24 cellular contexts compared by ENCODE assay signal in genomic region chr10:97960269-97960869, GRCh38.
"Had no signal": no experiment of that assay in that cellular context is flagged by ENCODE, and none has a peak within 500 bp of the region (broad histone marks: within the 10 kb centered on the region; RNA-seq: fewer than 3 reads in every experiment).

No MANE protein-coding gene starts in this region.

- H3K36me3 ChIP-seq: MG63 had no signal

- H3K4me2 ChIP-seq: KMS-11 had no signal

- ATAC-seq: activated T-cell treated with anti-CD3 and anti-CD28 coated beads, Interleukin-2, amount 50 U/mL, for 4 hours; PC-3 had no signal

- H3K27ac ChIP-seq: KMS-11 had no signal

- H3K36me3 Mint-ChIP-seq: activated CD4-positive, alpha-beta memory T cell treated with anti-CD3 and anti-CD28 coated beads for 36 hours; activated naive CD4-positive, alpha-beta T cell treated with anti-CD3 and anti-CD28 coated beads, Interleukin-2, amount 10 ng/mL, durations not matched to agents 7 days and 5 days; activated naive CD8-positive, alpha-beta T cell treated with anti-CD3 and anti-CD28 coated beads for 36 hours had no signal

- H3K9me3 Mint-ChIP-seq: activated CD4-positive, alpha-beta memory T cell treated with anti-CD3 and anti-CD28 coated beads for 36 hours; activated CD4-positive, alpha-beta T cell treated with anti-CD3 and anti-CD28 coated beads, Interleukin-2, amount 10 ng/mL, durations not matched to agents 7 days and 5 days; activated naive CD4-positive, alpha-beta T cell treated with anti-CD3 and anti-CD28 coated beads, Interleukin-2, amount 10 ng/mL, durations not matched to agents 7 days and 5 days; activated naive CD8-positive, alpha-beta T cell treated with anti-CD3 and anti-CD28 coated beads for 36 hours; activated T-cell treated with anti-CD3 and anti-CD28 coated beads, Interleukin-2, amount 50 U/mL, for 4 hours; central memory CD8-positive, alpha-beta T cell had no signal

- H3K4me1 Mint-ChIP-seq: activated CD4-positive, alpha-beta T cell treated with anti-CD3 and anti-CD28 coated beads, Interleukin-2, amount 10 ng/mL, durations not matched to agents 7 days and 5 days; activated naive CD4-positive, alpha-beta T cell treated with anti-CD3 and anti-CD28 coated beads, Interleukin-2, amount 10 ng/mL, durations not matched to agents 7 days and 5 days; activated naive CD8-positive, alpha-beta T cell treated with anti-CD3 and anti-CD28 coated beads for 36 hours; central memory CD8-positive, alpha-beta T cell had no signal

- H3K4me3 Mint-ChIP-seq: activated CD4-positive, alpha-beta memory T cell treated with anti-CD3 and anti-CD28 coated beads for 36 hours; activated CD4-positive, alpha-beta T cell treated with anti-CD3 and anti-CD28 coated beads, Interleukin-2, amount 10 ng/mL, durations not matched to agents 7 days and 5 days; activated naive CD4-positive, alpha-beta T cell treated with anti-CD3 and anti-CD28 coated beads, Interleukin-2, amount 10 ng/mL, durations not matched to agents 7 days and 5 days; activated naive CD8-positive, alpha-beta T cell treated with anti-CD3 and anti-CD28 coated beads for 36 hours; activated T-cell treated with anti-CD3 and anti-CD28 coated beads, Interleukin-2, amount 50 U/mL, for 4 hours; central memory CD8-positive, alpha-beta T cell had no signal

- H3K4me3 ChIP-seq: MG63 had no signal

- H3K27ac Mint-ChIP-seq: activated CD4-positive, alpha-beta memory T cell treated with anti-CD3 and anti-CD28 coated beads for 36 hours; activated CD4-positive, alpha-beta T cell treated with anti-CD3 and anti-CD28 coated beads, Interleukin-2, amount 10 ng/mL, durations not matched to agents 7 days and 5 days; activated naive CD4-positive, alpha-beta T cell treated with anti-CD3 and anti-CD28 coated beads, Interleukin-2, amount 10 ng/mL, durations not matched to agents 7 days and 5 days; activated naive CD8-positive, alpha-beta T cell treated with anti-CD3 and anti-CD28 coated beads for 36 hours had no signal

- H3K9me3 ChIP-seq: MG63 had no signal

- DNase-seq: activated CD4-positive, alpha-beta memory T cell treated with anti-CD3 and anti-CD28 coated beads for 36 hours; activated CD4-positive, alpha-beta T cell treated with anti-CD3 and anti-CD28 coated beads, Interleukin-2, amount 10 ng/mL, durations not matched to agents 7 days and 5 days; activated CD4-positive, CD25-positive, alpha-beta regulatory T cell; activated CD8-positive, alpha-beta memory T cell treated with anti-CD3 and anti-CD28 coated beads for 24 hours; activated gamma-delta T cell treated with Interleukin-2 at 50 U/mL for 16 hours; activated naive CD4-positive, alpha-beta T cell treated with anti-CD3 and anti-CD28 coated beads, Interleukin-2, amount 10 ng/mL, durations not matched to agents 7 days and 5 days; activated naive CD8-positive, alpha-beta T cell treated with anti-CD3 and anti-CD28 coated beads for 36 hours; activated T-cell treated with anti-CD3 and anti-CD28 coated beads, Interleukin-2, amount 50 U/mL, for 4 hours; aorta; MG63; MV-4-11; NCI-H1092 treated with DMSO at 0.1 percent for 48 hours; NCI-H1417 treated with DMSO at 0.1 percent for 48 hours; NCI-H1694; NCI-H2029; NCI-H2107; NCI-H345; NCI-H510A; NCI-H69; PC-3; SIG-M5; T-helper 1 cell had no signal

- H3K9ac ChIP-seq: KMS-11 had no signal
